ENCODE assay signal across 13 cellular contexts in the genomic region with DNA sequence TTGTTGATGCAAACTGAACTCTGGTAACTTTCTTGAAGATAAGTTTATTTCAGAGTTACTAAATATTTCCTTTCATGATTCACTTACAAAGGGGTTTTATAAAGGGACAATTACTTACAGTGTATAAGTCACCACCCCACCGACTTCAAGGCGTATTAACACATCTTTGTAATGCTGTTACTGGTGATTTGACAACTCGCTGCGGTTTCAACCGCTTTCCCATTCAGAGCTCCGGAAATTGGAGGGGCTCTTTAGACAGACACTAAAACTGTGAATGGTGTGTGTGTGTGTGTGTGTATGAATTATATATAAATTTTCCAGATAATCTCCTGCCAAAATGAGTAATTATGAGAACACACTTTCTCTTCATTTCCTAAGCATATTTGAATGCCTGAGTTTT. TPM values are rescaled to one million over a fixed set of nuclear protein-coding genes. Genes with fewer than 3 reads are reported as not detected.
DNase-seq lines count a peak whose midpoint lies in the region; ATAC-seq and TF ChIP-seq lines count a peak whose summit lies in the region.
"Had no signal": no experiment of that assay in that cellular context is flagged by ENCODE, and none has a peak within 500 bp of the region (broad histone marks: within the 10 kb centered on the region; RNA-seq: fewer than 3 reads in every experiment).

No MANE protein-coding gene starts in this region.

- no peak overlapping the region for H3K27ac ChIP-seq in brain microvascular endothelial cell
- H3K27ac ChIP-seq: epithelial cell of prostate had no signal

- no peaks in the 10 kb centered on the region for H3K9me3 Mint-ChIP-seq in activated naive CD8-positive, alpha-beta T cell treated with anti-CD3 and anti-CD28 coated beads for 36 hours

- ATAC-seq in GM19463 (IDR thresholded peaks at IDR 0.05; ENCODE audit: unreplicated experiment) (peak; percentile 70), HG02678 (IDR thresholded peaks at IDR 0.05; ENCODE audit: unreplicated experiment) (no peak)
- ATAC-seq: left lobe of liver had no signal

- no peak overlapping the region for H3K4me3 ChIP-seq in brain microvascular endothelial cell (ENCODE audit: low read depth, low read length)

- no peaks in the 10 kb centered on the region for H3K27me3 Mint-ChIP-seq in activated naive CD8-positive, alpha-beta T cell treated with anti-CD3 and anti-CD28 coated beads for 36 hours

- no peak for TF ChIP-seq CTCF in brain microvascular endothelial cell (IDR thresholded peaks at IDR 0.05; ENCODE audit: low read depth, low read length, missing control alignments)

- no peaks in the 10 kb centered on the region for H3K36me3 ChIP-seq in brain microvascular endothelial cell (replicated peaks)

- H3K27me3 ChIP-seq in brain microvascular endothelial cell (replicated peaks), result no peaks in the 10 kb centered on the region

- in situ Hi-C loops in brain microvascular endothelial cell (cut with HindIII; ENCODE audit: low pct_ligation_motif_present, low sequenced_read_pairs), result no loop called here

- DNase-seq in NCI-H460 (ENCODE audit: extremely low read depth, low read depth) (peak; percentile 96), brain microvascular endothelial cell (no peak), C1 segment of cervical spinal cord (lab: John Stamatoyannopoulos, UW) (no peak)
- peak; percentile 54 for DNase-seq in activated naive CD8-positive, alpha-beta T cell treated with anti-CD3 and anti-CD28 coated beads for 36 hours
- peak; percentile 42 to 54 for DNase-seq in stimulated activated CD4-positive, alpha-beta T cell treated with anti-CD3 and anti-CD28 coated beads, Interleukin-2, amount 100 ng/mL, for 24 hours
- DNase-seq: NCI-H187, Right ventricle myocardium superior had no signal

- H3K27ac Mint-ChIP-seq in activated naive CD8-positive, alpha-beta T cell treated with anti-CD3 and anti-CD28 coated beads for 36 hours, result peak overlapping the region; percentile 71

- no peak overlapping the region for H3K4me3 Mint-ChIP-seq in activated naive CD8-positive, alpha-beta T cell treated with anti-CD3 and anti-CD28 coated beads for 36 hours

- peaks cover 10% of the 10 kb centered on the region for H3K4me1 Mint-ChIP-seq in activated naive CD8-positive, alpha-beta T cell treated with anti-CD3 and anti-CD28 coated beads for 36 hours

- H3K36me3 Mint-ChIP-seq in activated naive CD8-positive, alpha-beta T cell treated with anti-CD3 and anti-CD28 coated beads for 36 hours, result no peaks in the 10 kb centered on the region

RNA-seq across cellular contexts. Expression of gene TM4SF20, which starts 4.9 kb away (rescaled TPM):
- 0.72 and 0.99 TPM in 2 replicates for total RNA-seq in NCI-H460 (2014; rRNA removed; shearing (Covaris generic))
- polyA plus RNA-seq in NCI-H460 (2014; cell fraction: nucleus; rRNA removed), result 8.6 and 12.1 TPM in 2 replicates
- total RNA-seq in activated naive CD8-positive, alpha-beta T cell treated with anti-CD3 and anti-CD28 coated beads for 36 hours, result not detected
- total RNA-seq: left lobe of liver, pulmonary artery endothelial cell, Right ventricle myocardium superior, temporal lobe had no signal

RNA-seq across cellular contexts. Expression of gene SCYGR1, which starts 13.6 kb away (rescaled TPM):
- not detected in 2 replicates for total RNA-seq in NCI-H460 (2014; rRNA removed; shearing (Covaris generic))
- polyA plus RNA-seq in NCI-H460 (2014; cell fraction: nucleus; rRNA removed), result not detected in 2 replicates
- not detected for total RNA-seq in activated naive CD8-positive, alpha-beta T cell treated with anti-CD3 and anti-CD28 coated beads for 36 hours
- total RNA-seq: left lobe of liver, pulmonary artery endothelial cell, Right ventricle myocardium superior, temporal lobe had no signal

RNA-seq across cellular contexts. Expression of gene MFF, which starts 49.1 kb away (rescaled TPM):
- total RNA-seq in NCI-H460 (2014; rRNA removed; shearing (Covaris generic)), result 785 and 851 TPM in 2 replicates
- polyA plus RNA-seq in NCI-H460 (2014; cell fraction: nucleus; rRNA removed), result 488 and 576 TPM in 2 replicates
- 10 to 100 TPM; 69.7 to 72.5 TPM for total RNA-seq in activated naive CD8-positive, alpha-beta T cell treated with anti-CD3 and anti-CD28 coated beads for 36 hours

Comparison
In these comparisons a context has a peak if more than half of its experiments do, and no peak if none do; other contexts are left out.
1. DNase-seq: peak in NCI-H460 (single experiment), activated naive CD8-positive, alpha-beta T cell treated with anti-CD3 and anti-CD28 coated beads for 36 hours (single experiment) and stimulated activated CD4-positive, alpha-beta T cell treated with anti-CD3 and anti-CD28 coated beads, Interleukin-2, amount 100 ng/mL, for 24 hours (2 of 2); none in brain microvascular endothelial cell (single experiment) and C1 segment of cervical spinal cord (0 of 14).
2. RNA of gene MFF, which starts 49.1 kb away (total RNA-seq): 785 to 851 TPM in NCI-H460; 69.7 to 72.5 TPM in activated naive CD8-positive, alpha-beta T cell treated with anti-CD3 and anti-CD28 coated beads for 36 hours; every median in the first group is over 10 times any median in the second.